ENCODE assay signal across 21 cellular contexts in genomic region chr11:283405-284080, GRCh38. TPM values are rescaled to one million over a fixed set of nuclear protein-coding genes. Genes with fewer than 3 reads are reported as not detected.
DNase-seq lines count a peak whose midpoint lies in the region; ATAC-seq and TF ChIP-seq lines count a peak whose summit lies in the region.
"Had no signal": no experiment of that assay in that cellular context is flagged by ENCODE, and none has a peak within 500 bp of the region (broad histone marks: within the 10 kb centered on the region; RNA-seq: fewer than 3 reads in every experiment).

No MANE protein-coding gene starts in this region.

- peaks cover 41% of the 10 kb centered on the region for H3K4me1 ChIP-seq in left ventricle myocardium inferior
- H3K4me1 ChIP-seq in thymus (ENCODE audit: control insufficient read depth, insufficient read depth, low read length) = peaks cover 2% of the 10 kb centered on the region
- H3K4me1 ChIP-seq: prostate gland had no signal

- H3K4me3 ChIP-seq in left ventricle myocardium inferior = no peak overlapping the region
- H3K4me3 ChIP-seq in epithelial cell of esophagus (ENCODE audit: low read length) = no peak overlapping the region
- H3K4me3 ChIP-seq in thymus (ENCODE audit: low read length) = no peak overlapping the region
- H3K4me3 ChIP-seq: BLaER1, colonic mucosa, prostate gland, thyroid gland had no signal

- WGBS in thymus = 92% methylated on average over 22 of the region's 22 CpGs

- no peak overlapping the region for H3K4me3 Mint-ChIP-seq in T-helper 17 cell

- H3K4me1 Mint-ChIP-seq in T-helper 17 cell = peaks cover 37% of the 10 kb centered on the region

- peaks cover 5% of the 10 kb centered on the region for H3K27me3 Mint-ChIP-seq in T-helper 17 cell

- peak; percentile 10 for DNase-seq in Right ventricle myocardium superior
- no peak for DNase-seq in left ventricle myocardium inferior
- no peak for DNase-seq in T-helper 17 cell
- DNase-seq in epithelial cell of esophagus (ENCODE audit: low read depth) = peak; percentile 51
- no peak for DNase-seq in NCI-H2227 (lab: John Stamatoyannopoulos, UW; ENCODE audit: unreplicated experiment)
- DNase-seq: amygdala, colonic mucosa, Karpas-422, NCI-H146, NCI-H446 treated with DMSO at 0.1 percent for 48 hours, thyroid gland had no signal

- intact Hi-C loops in Right ventricle myocardium superior (cut with DNase I) = no loop called here
- intact Hi-C loops in left ventricle myocardium inferior (cut with micrococcal nuclease) = no loop called here

- peaks cover 8% of the 10 kb centered on the region for H3K36me3 Mint-ChIP-seq in T-helper 17 cell (ENCODE audit: low read depth)

- ATAC-seq in Right ventricle myocardium superior (ENCODE audit: poor library complexity) (no peak), T-helper 17 cell (no peak), HG02981 (IDR thresholded peaks at IDR 0.05; ENCODE audit: unreplicated experiment) (no peak)

- H3K27ac Mint-ChIP-seq in T-helper 17 cell = peak overlapping the region; percentile 79

- H3K9me3 ChIP-seq in left ventricle myocardium inferior (replicated peaks) (no peaks in the 10 kb centered on the region), T-helper 17 cell (ENCODE audit: control insufficient read depth, low read length, poor library complexity, severe bottlenecking) (no peaks in the 10 kb centered on the region), thymus (ENCODE audit: control insufficient read depth) (peaks cover 1% of the 10 kb centered on the region)
- H3K9me3 ChIP-seq: colonic mucosa, prostate gland, thyroid gland had no signal

- TF ChIP-seq CTCF in left ventricle myocardium inferior (IDR thresholded peaks at IDR 0.05; ENCODE audit: borderline replicate concordance) (no peak), epithelial cell of esophagus (IDR thresholded peaks at IDR 0.05; ENCODE audit: insufficient read depth, low read depth, low read length, missing control alignments) (no peak)

- no peak overlapping the region for H3K27ac ChIP-seq in left ventricle myocardium inferior (replicated peaks)
- peak overlapping the region; percentile 52 for H3K27ac ChIP-seq in thymus (ENCODE audit: low read depth)
- H3K27ac ChIP-seq: BLaER1, colonic mucosa, prostate gland, RWPE1, thyroid gland had no signal

- H3K36me3 ChIP-seq in left ventricle myocardium inferior (no peaks in the 10 kb centered on the region), thymus (ENCODE audit: control insufficient read depth, insufficient read depth) (no peaks in the 10 kb centered on the region)
- H3K36me3 ChIP-seq: BLaER1, colonic mucosa, prostate gland, thyroid gland had no signal

- peaks cover 99% of the 10 kb centered on the region for H3K27me3 ChIP-seq in left ventricle myocardium inferior (ENCODE audit: low read depth)
- H3K27me3 ChIP-seq in thymus (ENCODE audit: control insufficient read depth, insufficient read depth) = peaks cover 57% of the 10 kb centered on the region

RNA-seq across cellular contexts. Expression of gene NLRP6, which starts 5.3 kb away (rescaled TPM):
- total RNA-seq in Right ventricle myocardium superior (0.11 TPM), left ventricle myocardium inferior (not detected), T-helper 17 cell (1 to 10 TPM; 3.5 to 4.3 TPM)
- polyA plus RNA-seq in thymus = 2.2 TPM
- total RNA-seq: kidney epithelial cell had no signal

RNA-seq across cellular contexts. Expression of gene PGGHG, which starts 5.4 kb away (rescaled TPM):
- total RNA-seq in Right ventricle myocardium superior = 6.1 TPM
- 7.2 TPM for total RNA-seq in left ventricle myocardium inferior
- total RNA-seq in T-helper 17 cell = 100 to 1,000 TPM; 317 to 350 TPM
- polyA plus RNA-seq in thymus = 900 TPM

RNA-seq across cellular contexts. Expression of gene IFITM5, which starts 15.8 kb away (rescaled TPM):
- not detected for total RNA-seq in Right ventricle myocardium superior
- not detected for total RNA-seq in left ventricle myocardium inferior
- not detected for total RNA-seq in T-helper 17 cell
- polyA plus RNA-seq in thymus = 0.25 TPM
- total RNA-seq: activated CD8-positive, alpha-beta memory T cell treated with anti-CD3 and anti-CD28 coated beads for 36 hours; colonic mucosa; kidney epithelial cell; mononuclear cell; prostate gland; T-helper 2 cell treated with Interferon-gamma antibody and Interleukin-4, amounts not matched to agents 100 ng/mL and 5 ng/mL, for 36 hours; thyroid gland had no signal
- polyA plus RNA-seq: esophagus had no signal

RNA-seq across cellular contexts. Expression of gene IFITM2, which starts 24.1 kb away (rescaled TPM):
- total RNA-seq in Right ventricle myocardium superior (194 TPM), left ventricle myocardium inferior (160 TPM), T-helper 17 cell (100 to 1,000 TPM; 550 to 570 TPM)
- polyA plus RNA-seq in thymus = 467 TPM

RNA-seq across cellular contexts. Expression of gene IFITM1, which starts 30.3 kb away (rescaled TPM):
- 83.1 TPM for total RNA-seq in Right ventricle myocardium superior
- total RNA-seq in left ventricle myocardium inferior = 83.5 TPM
- total RNA-seq in T-helper 17 cell = 100 to 1,000 TPM; 344 to 363 TPM
- 463 TPM for polyA plus RNA-seq in thymus

Comparison
In these comparisons a context has a peak if more than half of its experiments do, and no peak if none do; other contexts are left out.
1. DNase-seq: peak in Right ventricle myocardium superior (single experiment) and epithelial cell of esophagus (single experiment); none in left ventricle myocardium inferior (single experiment), T-helper 17 cell (0 of 3) and NCI-H2227 (single experiment).
2. RNA of gene PGGHG, which starts 5.4 kb away (total RNA-seq): 317 to 350 TPM in T-helper 17 cell; 7.2 TPM in left ventricle myocardium inferior (single experiment) and 6.1 TPM in Right ventricle myocardium superior (single experiment); every median in the first group is over 10 times any median in the second.